8 cellular contexts compared by ENCODE assay signal in genomic region chr3:183285828-183286457, GRCh38. TPM values are rescaled to one million over a fixed set of nuclear protein-coding genes. Genes with fewer than 3 reads are reported as not detected.
DNase-seq lines count a peak whose midpoint lies in the region; TF ChIP-seq lines count a peak whose summit lies in the region.

No MANE protein-coding gene starts in this region.

- H3K79me1 ChIP-seq in H9 (ENCODE audit: insufficient read depth, low read depth, low read length, poor library complexity, severe bottlenecking), result no peaks in the 10 kb centered on the region

- H3K4me1 ChIP-seq in H9 (ENCODE audit: insufficient read depth, low read length) (no peaks in the 10 kb centered on the region; the same call in 1 of the 2 replicates), MM.1S (ENCODE audit: low read length) (peaks cover 22% of the 10 kb centered on the region)

- no peak overlapping the region for H4K91ac ChIP-seq in H9 (ENCODE audit: insufficient read length, low read depth, low read length)

- peaks cover 0 to 4% (median 2%) of the 10 kb centered on the region in 3 experiments; a peak in 3 of 7 replicates for H3K36me3 Mint-ChIP-seq in H9 (ENCODE audit: insufficient read depth in 1 of 3, low read depth in 3 of 3)

- TF ChIP-seq CTCF in H9 (conservative IDR thresholded peaks at IDR 0.05), result no peak
- no peak for TF ChIP-seq CTCF in MM.1S (IDR thresholded peaks at IDR 0.05; ENCODE audit: low read length)

- no peaks in the 10 kb centered on the region for H3K36me3 ChIP-seq in MM.1S (replicated peaks; ENCODE audit: insufficient read depth, low read length)

- H2BK5ac ChIP-seq in H9 (ENCODE audit: insufficient read length, low read length), result no peak overlapping the region

- no peaks in the 10 kb centered on the region for H3K23me2 ChIP-seq in H9 (ENCODE audit: insufficient read length, low read depth, low read length, poor library complexity, severe bottlenecking)

- H2BK12ac ChIP-seq in H9 (ENCODE audit: insufficient read length, low read depth, low read length), result no peak overlapping the region

- H2BK120ac ChIP-seq in H9 (ENCODE audit: low read depth, low read length, poor library complexity, severe bottlenecking), result no peak overlapping the region

- no peak overlapping the region for H4K5ac ChIP-seq in H9 (ENCODE audit: insufficient read length, low read depth, low read length)

- H3K56ac ChIP-seq in H9 (ENCODE audit: insufficient read length, low read depth, low read length), result no peak overlapping the region

- no peak overlapping the region for H3K4me2 ChIP-seq in H9 (ENCODE audit: insufficient read depth, insufficient read length, low read length)
- H3K4me2 ChIP-seq in MM.1S (ENCODE audit: low read depth, low read length), result peak overlapping the region; percentile 54

- H4K8ac ChIP-seq in H9 (replicated peaks; ENCODE audit: insufficient read length, low read depth, low read length), result no peak overlapping the region

- no peaks in the 10 kb centered on the region for H4K20me1 ChIP-seq in H9 (ENCODE audit: control insufficient read depth, insufficient read depth, insufficient read length)
- no peaks in the 10 kb centered on the region for H4K20me1 ChIP-seq in MM.1S (ENCODE audit: insufficient read depth, low read length)

- peaks cover 18% of the 10 kb centered on the region for H3F3A ChIP-seq in MM.1S (ENCODE audit: insufficient read depth, low read length)

- H3K23ac ChIP-seq in H9 (ENCODE audit: insufficient read length, low read depth, low read length), result no peak overlapping the region

- H3K79me2 ChIP-seq in H9 (ENCODE audit: insufficient read depth, low read length) (no peaks in the 10 kb centered on the region), MM.1S (ENCODE audit: low read length) (no peaks in the 10 kb centered on the region)

- no peak overlapping the region for H3K4ac ChIP-seq in H9 (ENCODE audit: low read depth, low read length)

- H2AK5ac ChIP-seq in H9 (ENCODE audit: insufficient read length, low read length), result no peak overlapping the region

- H3T11ph ChIP-seq in H9 (ENCODE audit: low read length), result no peak overlapping the region

- WGBS in H9 (ENCODE audit: extremely low coverage, insufficient read length, low lambda C conversion rate), result no CpG with 5 or more reads among the region's 10 CpGs

- no peaks in the 10 kb centered on the region for H3K27me3 ChIP-seq in H9 (ENCODE audit: insufficient read depth, low read length)
- no peaks in the 10 kb centered on the region for H3K27me3 ChIP-seq in MM.1S (replicated peaks; ENCODE audit: insufficient read depth, low read length)

- no peak overlapping the region for H2AFZ ChIP-seq in H9 (ENCODE audit: low read length)
- peak overlapping the region; percentile 25 for H2AFZ ChIP-seq in MM.1S (ENCODE audit: low read length)

- no peak overlapping the region for H3K27ac ChIP-seq in H9 (ENCODE audit: insufficient read length, low read depth, low read length)
- H3K27ac ChIP-seq in MM.1S (ENCODE audit: low read length), result peak overlapping the region; percentile 66

- no peaks in the 10 kb centered on the region for H3K9me3 Mint-ChIP-seq in H9

- H3K9ac ChIP-seq in H9 (ENCODE audit: extremely low read depth, insufficient read length, low read length) (no peak overlapping the region), MM.1S (ENCODE audit: low read length) (peak overlapping the region; percentile 40)

- H3K27ac Mint-ChIP-seq in H9, result peak overlapping the region in 1 of 3 experiments; percentile 49; a peak in 1 of 7 replicates

- H3K9me2 ChIP-seq in MM.1S (replicated peaks; ENCODE audit: insufficient read depth, low read length), result no peaks in the 10 kb centered on the region

- H3K27me3 Mint-ChIP-seq in H9 (ENCODE audit: low read depth), result no peaks in the 10 kb centered on the region

- H3K9me3 ChIP-seq in H9 (ENCODE audit: control insufficient read depth, low read depth, low read length), result no peaks in the 10 kb centered on the region
- H3K9me3 ChIP-seq in MM.1S (replicated peaks; ENCODE audit: insufficient read depth, low read length), result no peaks in the 10 kb centered on the region

- H3K18ac ChIP-seq in H9 (ENCODE audit: insufficient read length, low read depth, low read length), result no peak overlapping the region

- H3K4me1 Mint-ChIP-seq in H9, result peaks cover 7% of the 10 kb centered on the region in 2 experiments

- H3K14ac ChIP-seq in H9 (ENCODE audit: insufficient read depth, low read length), result no peak overlapping the region; the same call in 1 of the 2 replicates

- no peak overlapping the region for H3K4me3 Mint-ChIP-seq in H9

- DNase-seq in GM04504 (ENCODE audit: low read depth), result peak; percentile 77
- DNase-seq in H9, result peak; percentile 49
- peak; percentile 98 for DNase-seq in MM.1S
- DNase-seq in T-helper 22 cell (ENCODE audit: low read depth), result peak; percentile 94
- DNase-seq in astrocyte of the hippocampus (ENCODE audit: low read depth, low spot score), result peak; percentile 96
- DNase-seq in iPS-NIHi7 (ENCODE audit: extremely low spot score), result peak; percentile 55
- DNase-seq in stimulated activated CD4-positive, alpha-beta T cell treated with anti-CD3 and anti-CD28 coated beads, Interleukin-15, amount 100 ng/mL, for 1 hour (ENCODE audit: low read depth in 1 of 2, low spot score in 1 of 2), result peak; percentile 79
- no peak for DNase-seq in DMS79 (lab: John Stamatoyannopoulos, UW)

- H2BK20ac ChIP-seq in H9 (ENCODE audit: low read depth, low read length, poor library complexity, severe bottlenecking), result no peak overlapping the region

- peak overlapping the region; percentile 31 for H3K4me3 ChIP-seq in MM.1S (ENCODE audit: low read length)

- H2BK15ac ChIP-seq in H9 (ENCODE audit: low read depth, low read length), result no peak overlapping the region

RNA-seq across cellular contexts. Expression of gene B3GNT5, which starts 32.9 kb away (rescaled TPM):
- total RNA-seq in H9 (2021), result 7.3 and 7.6 TPM in 2 replicates
